In genomic region chrX:154373340-154374306, GRCh38 we compare ENCODE assay signal across 7 cellular contexts. TPM values are rescaled to one million over a fixed set of nuclear protein-coding genes. Genes with fewer than 3 reads are reported as not detected.
DNase-seq lines count a peak whose midpoint lies in the region; TF ChIP-seq lines count a peak whose summit lies in the region.

No MANE protein-coding gene starts in this region.

- POLR2A ChIA-PET in RWPE1 (lab: Yijun Ruan, JAX; ENCODE audit: low non-redundant PET) = interaction anchor here (1.1 kb wide), 1 partner anchor 86 kb away, joined by 3 read pairs; no protein-coding TSS in a partner anchor

- H3K36me3 ChIP-seq in KMS-11 (ENCODE audit: insufficient read depth) (no peaks in the 10 kb centered on the region), endocrine pancreas (ENCODE audit: control insufficient read depth, insufficient read depth, low read length) (no peaks in the 10 kb centered on the region), transverse colon (no peaks in the 10 kb centered on the region)

- no peak for TF ChIP-seq POLR2A in transverse colon (IDR thresholded peaks at IDR 0.05)

- no peak for TF ChIP-seq EP300 in transverse colon (IDR thresholded peaks at IDR 0.05; ENCODE audit: low read depth)

- H3K36me3 Mint-ChIP-seq in mesothelial cell of epicardium = no peaks in the 10 kb centered on the region

- H3K9me3 ChIP-seq in endocrine pancreas (ENCODE audit: control insufficient read depth, low read length) (no peaks in the 10 kb centered on the region), transverse colon (no peaks in the 10 kb centered on the region)

- H3K9ac ChIP-seq in KMS-11 (no peak overlapping the region), endocrine pancreas (ENCODE audit: control insufficient read depth, insufficient read depth, low read length) (peak overlapping the region; percentile 41)

- intact Hi-C loops in transverse colon (cut with DNase I; ENCODE audit: low total_unique reads) = no loop called here

- peaks cover 30% of the 10 kb centered on the region for H3K4me1 ChIP-seq in KMS-11 (ENCODE audit: low read depth, poor library complexity, severe bottlenecking)
- no peaks in the 10 kb centered on the region for H3K4me1 ChIP-seq in endocrine pancreas (ENCODE audit: control insufficient read depth, insufficient read depth, low read length)
- H3K4me1 ChIP-seq in transverse colon = peaks cover 0 to 29% (median 15%) of the 10 kb centered on the region in 4 donors

- H3K27ac Mint-ChIP-seq in mesothelial cell of epicardium = peak overlapping the region; percentile 81

- in situ Hi-C loops in transverse colon (cut with MboI; ENCODE audit: low pct_ligation_motif_present in 1 of 4, low pct_unique_long_range_greater_than_20kb in 1 of 4, low sequenced_read_pairs in 3 of 4) = no loop called here

- H3K9me3 Mint-ChIP-seq in mesothelial cell of epicardium = no peaks in the 10 kb centered on the region

- H4K20me1 ChIP-seq in KMS-11 (ENCODE audit: insufficient read depth) = no peaks in the 10 kb centered on the region

- no peak overlapping the region for H3K27ac ChIP-seq in KMS-11
- H3K27ac ChIP-seq in RWPE1 = peak overlapping the region; percentile 97
- H3K27ac ChIP-seq in transverse colon = peak overlapping the region; percentile 95 to 99 (median 97)

- H3K4me3 Mint-ChIP-seq in mesothelial cell of epicardium = peak overlapping the region; percentile 60

- H3K4me1 Mint-ChIP-seq in mesothelial cell of epicardium = peaks cover 24% of the 10 kb centered on the region

- peaks cover 24% of the 10 kb centered on the region for H3K79me2 ChIP-seq in KMS-11 (ENCODE audit: insufficient read depth, low read depth)

- no peaks in the 10 kb centered on the region for H3K27me3 ChIP-seq in KMS-11 (ENCODE audit: insufficient read depth, low read depth)
- no peaks in the 10 kb centered on the region for H3K27me3 ChIP-seq in endocrine pancreas (ENCODE audit: control insufficient read depth, insufficient read depth, low read length)
- H3K27me3 ChIP-seq in transverse colon = peaks cover 14% of the 10 kb centered on the region

- H3K4me2 ChIP-seq in KMS-11 = peak overlapping the region; percentile 48; the same call in 1 of the 2 replicates

- 47% methylated on average over 23 of the region's 23 CpGs; no CpG with 5 or more reads in 1 of the 2 donors for WGBS in transverse colon (ENCODE audit: low coverage in 1 of 2), 2 donors

- peak; percentile 68 for DNase-seq in Daoy (ENCODE audit: low read depth)
- DNase-seq in RWPE1 (ENCODE audit: low spot score) = peak; percentile 52
- DNase-seq in mesothelial cell of epicardium (ENCODE audit: low spot score in 2 of 2, unreplicated experiment in 2 of 2) = peak in 1 of 2 experiments; percentile 72
- peak; percentile 73 for DNase-seq in transverse colon
- DNase-seq in SHP77 treated with DMSO at 0.1 percent for 48 hours (lab: John Stamatoyannopoulos, UW) = no peak

- CTCF ChIA-PET in RWPE1 (lab: Yijun Ruan, JAX) = interaction anchor here (0.6 to 2.1 kb wide), 11 partner anchors 9 to 445 kb away, joined by 3 to 13 read pairs (median 4); no protein-coding TSS in a partner anchor

- H2AFZ ChIP-seq in KMS-11 (ENCODE audit: low read depth) = no peak overlapping the region

- no peaks in the 10 kb centered on the region for H3K27me3 Mint-ChIP-seq in mesothelial cell of epicardium (ENCODE audit: low read depth)

- H3K4me3 ChIP-seq in KMS-11 (IDR thresholded peaks at IDR 0.05; ENCODE audit: insufficient read depth, low read depth, low read length) = no peak overlapping the region
- peak overlapping the region; percentile 18 for H3K4me3 ChIP-seq in endocrine pancreas (ENCODE audit: control insufficient read depth, insufficient read depth, low read length)
- peak overlapping the region; percentile 34 to 63 (median 49) for H3K4me3 ChIP-seq in transverse colon

- peak; percentile 62 for TF ChIP-seq CTCF in KMS-11 (conservative IDR thresholded peaks at IDR 0.05; ENCODE audit: low read depth, low read length)
- TF ChIP-seq CTCF in RWPE1 (conservative IDR thresholded peaks at IDR 0.05; ENCODE audit: low read depth) = peak; percentile 81
- peak; percentile 58 for TF ChIP-seq CTCF in mesothelial cell of epicardium (IDR thresholded peaks at IDR 0.05; ENCODE audit: unreplicated experiment)
- peak; percentile 47 to 71 (median 49) for TF ChIP-seq CTCF in transverse colon (IDR thresholded peaks at IDR 0.05)

RNA-seq across cellular contexts. Expression of gene FLNA, which starts 0.8 kb away (rescaled TPM):
- total RNA-seq in Daoy (2014; rRNA removed; shearing (Covaris generic)) = 721 and 801 TPM in 2 replicates
- total RNA-seq in mesothelial cell of epicardium = 1,336 to 1,412 TPM (median 1,356 TPM) in 3 replicates
- total RNA-seq in transverse colon = 1,000 to 10,000 TPM in 2 of 4 donors, 100 to 1,000 TPM in 2; 632 to 3,163 (median 1,262) TPM

RNA-seq across cellular contexts. Expression of gene EMD, which starts 5.5 kb away (rescaled TPM):
- total RNA-seq in Daoy (2014; rRNA removed; shearing (Covaris generic)) = 9.0 and 15.1 TPM in 2 replicates
- total RNA-seq in mesothelial cell of epicardium (71.4 to 76.3 TPM (median 71.9 TPM) in 3 replicates), transverse colon (10 to 100 TPM; 27.3 to 89.8 (median 55.5) TPM)

RNA-seq across cellular contexts. Expression of gene RPL10, which starts 24.6 kb away (rescaled TPM):
- total RNA-seq in Daoy (2014; rRNA removed; shearing (Covaris generic)) = 3,278 and 3,646 TPM in 2 replicates
- total RNA-seq in mesothelial cell of epicardium = 2,969 to 3,108 TPM (median 3,066 TPM) in 3 replicates
- total RNA-seq in transverse colon = 1,000 to 10,000 TPM; 1,352 to 4,861 (median 3,415) TPM

RNA-seq across cellular contexts. Expression of gene DNASE1L1, which starts 35.4 kb away (rescaled TPM):
- total RNA-seq in Daoy (2014; rRNA removed; shearing (Covaris generic)) = 7.2 and 28.4 TPM in 2 replicates
- total RNA-seq in mesothelial cell of epicardium = 18.5 to 19.4 TPM (median 18.6 TPM) in 3 replicates
- 100 to 1,000 TPM in 1 of 4 donors, 10 to 100 TPM in 3; 15.9 to 156 (median 36.9) TPM for total RNA-seq in transverse colon

RNA-seq across cellular contexts. Expression of gene TAFAZZIN, which starts 37.7 kb away (rescaled TPM):
- total RNA-seq in Daoy (2014; rRNA removed; shearing (Covaris generic)) = 9.0 and 14.9 TPM in 2 replicates
- total RNA-seq in mesothelial cell of epicardium = 36.7 to 40.8 TPM (median 40.3 TPM) in 3 replicates
- total RNA-seq in transverse colon = 100 to 1,000 TPM in 2 of 4 donors, 10 to 100 TPM in 2; 46.7 to 495 (median 101) TPM
